In genomic region chr3:98777801-98778220, GRCh38 we compare ENCODE assay signal across 16 cellular contexts. TPM values are rescaled to one million over a fixed set of nuclear protein-coding genes. Genes with fewer than 3 reads are reported as not detected.
DNase-seq lines count a peak whose midpoint lies in the region; ATAC-seq and TF ChIP-seq lines count a peak whose summit lies in the region.
"Had no signal": no experiment of that assay in that cellular context is flagged by ENCODE, and none has a peak within 500 bp of the region (broad histone marks: within the 10 kb centered on the region; RNA-seq: fewer than 3 reads in every experiment).

No MANE protein-coding gene starts in this region.

- no peaks in the 10 kb centered on the region for H3K9me3 ChIP-seq in smooth muscle cell (replicated peaks; ENCODE audit: low read depth)
- H3K9me3 ChIP-seq: heart left ventricle, uterus had no signal

- H2AFZ ChIP-seq in smooth muscle cell (ENCODE audit: low read depth): no peak overlapping the region

- H4K20me1 ChIP-seq in smooth muscle cell (ENCODE audit: low read depth): no peaks in the 10 kb centered on the region

- intact Hi-C loops in posterior vena cava (cut with DNase I): no loop called here

- no peaks in the 10 kb centered on the region for H3K79me2 ChIP-seq in smooth muscle cell (ENCODE audit: low read depth)

- ATAC-seq in foreskin keratinocyte: no peak
- ATAC-seq: HCT116 had no signal

- H3K4me3 ChIP-seq in smooth muscle cell: no peak overlapping the region
- H3K4me3 ChIP-seq: heart left ventricle, uterus had no signal

- DNase-seq in GM03348 (ENCODE audit: low spot score) (peak; percentile 52), amniotic epithelial cell (ENCODE audit: low read depth) (peak; percentile 93), foreskin keratinocyte (peak; percentile 41 to 64), smooth muscle cell (lab: John Stamatoyannopoulos, UW; ENCODE audit: unreplicated experiment) (no peak), posterior vena cava (ENCODE audit: low spot score) (no peak), CD1c-positive myeloid dendritic cell (ENCODE audit: extremely low spot score) (no peak), NCI-H2081 (lab: John Stamatoyannopoulos, UW) (no peak)
- no peak for DNase-seq in activated CD4-positive, alpha-beta T cell treated with anti-CD3 and anti-CD28 coated beads for 1 hour
- DNase-seq: activated T-cell treated with anti-CD3 and anti-CD28 coated beads, Interleukin-2, amount 50 U/mL, for 24 hours; heart left ventricle; midbrain; NCI-H510A treated with DMSO at 0.1 percent for 48 hours; retina; SHP77 treated with DMSO at 0.1 percent for 48 hours; uterus had no signal

- H3K27me3 ChIP-seq in foreskin keratinocyte: no peaks in the 10 kb centered on the region
- no peaks in the 10 kb centered on the region for H3K27me3 ChIP-seq in smooth muscle cell (ENCODE audit: low read depth)
- H3K27me3 ChIP-seq: heart left ventricle, uterus had no signal

- H3K36me3 ChIP-seq in smooth muscle cell (ENCODE audit: low read depth): no peaks in the 10 kb centered on the region
- H3K36me3 ChIP-seq: uterus had no signal

- H3K4me1 ChIP-seq in foreskin keratinocyte: peaks cover 17% of the 10 kb centered on the region
- peaks cover 10% of the 10 kb centered on the region for H3K4me1 ChIP-seq in smooth muscle cell (ENCODE audit: low read depth)
- H3K4me1 ChIP-seq: uterus had no signal

- H3K27ac ChIP-seq in foreskin keratinocyte: no peak overlapping the region
- H3K27ac ChIP-seq in smooth muscle cell (ENCODE audit: low read depth): peak overlapping the region; percentile 97
- H3K27ac ChIP-seq: uterus had no signal

- peaks cover 25% of the 10 kb centered on the region for H3F3A ChIP-seq in smooth muscle cell (ENCODE audit: low read depth)

- TF ChIP-seq CTCF in foreskin keratinocyte (conservative IDR thresholded peaks at IDR 0.05) (peak; percentile 20), smooth muscle cell (IDR thresholded peaks at IDR 0.05; ENCODE audit: borderline replicate concordance, insufficient read depth, poor library complexity, severe bottlenecking) (no peak)

- peak overlapping the region; percentile 86 for H3K9ac ChIP-seq in smooth muscle cell (ENCODE audit: low read depth)

- peak overlapping the region; percentile 68 for H3K4me2 ChIP-seq in smooth muscle cell

RNA-seq across cellular contexts. Expression of gene ST3GAL6, which starts 14.7 kb away (rescaled TPM):
- total RNA-seq in foreskin keratinocyte: 1.4 and 2.1 TPM in 2 replicates
- polyA plus RNA-seq in foreskin keratinocyte: 0.99 and 1.3 TPM in 2 replicates
- 29.4 and 40.7 TPM in 2 replicates for total RNA-seq in smooth muscle cell
- 19.4 and 24.7 TPM in 2 replicates for polyA plus RNA-seq in smooth muscle cell
- 1 to 10 TPM; 6.8 to 7.5 TPM for total RNA-seq in posterior vena cava

Comparison
In these comparisons a context has a peak if more than half of its experiments do, and no peak if none do; other contexts are left out.
1. DNase-seq: peak in GM03348 (single experiment), amniotic epithelial cell (single experiment) and foreskin keratinocyte (2 of 2); none in smooth muscle cell (single experiment), posterior vena cava (single experiment), CD1c-positive myeloid dendritic cell (single experiment), activated CD4-positive, alpha-beta T cell treated with anti-CD3 and anti-CD28 coated beads for 1 hour (single experiment) and NCI-H2081 (0 of 2).